8 cellular contexts compared by ENCODE assay signal in genomic region chr16:88941933-88942909, GRCh38. TPM values are rescaled to one million over a fixed set of nuclear protein-coding genes. Genes with fewer than 3 reads are reported as not detected.
A peak's percentile ranks its signal among the peaks of the same experiment; 100 is the strongest.
DNase-seq lines count a peak whose midpoint lies in the region; ATAC-seq, FAIRE-seq and TF ChIP-seq lines count a peak whose summit lies in the region.

No MANE protein-coding gene starts in this region.

- peak overlapping the region; percentile 39; the same call in 1 of the 2 replicates for H3K9ac ChIP-seq in GM12878 (ENCODE audit: control insufficient read depth, insufficient read depth, low read length)

- H2AFZ ChIP-seq in GM12878 (ENCODE audit: control insufficient read depth, low read depth, low read length): peak overlapping the region; percentile 23; the same call in 1 of the 2 replicates

- TF ChIP-seq EP300 in GM12878 (IDR thresholded peaks at IDR 0.05; ENCODE audit: borderline replicate concordance in 1 of 2, control insufficient read depth in 1 of 2, low read depth in 2 of 2, low read length in 2 of 2): no peak

- H3K36me3 ChIP-seq in GM12878 (ENCODE audit: control insufficient read depth in 2 of 2, insufficient read depth in 2 of 2, low read length in 1 of 2): peaks cover 0 to under 1% of the 10 kb centered on the region in 2 experiments; a peak in 1 of 4 replicates

- H3K27ac Mint-ChIP-seq in T-helper 2 cell treated with Interferon-gamma antibody and Interleukin-4, amounts not matched to agents 5 μg/mL and 100 μg/mL, for 36 hours: no peak overlapping the region

- peak; percentile 82 for TF ChIP-seq CTCF in GM12875 (IDR thresholded peaks at IDR 0.05; ENCODE audit: borderline replicate concordance, insufficient read depth, low read depth, low read length)
- TF ChIP-seq CTCF in GM12878 (IDR thresholded peaks at IDR 0.05 in 2 of 3, conservative IDR thresholded peaks at IDR 0.05 in 1 of 3; ENCODE audit: control insufficient read depth in 2 of 3, extremely low read depth in 1 of 3, insufficient read depth in 1 of 3, low read depth in 3 of 3, low read length in 3 of 3): peak; percentile 66 to 76 (median 66); a peak in 5 of 6 replicates

- no TSS peak for BruUV-seq in GM12878 (replicated peaks; lab: Mats Ljungman, UMichigan)

- peak; percentile 88 for TF ChIP-seq RAD21 in GM12878 (IDR thresholded peaks at IDR 0.05; ENCODE audit: insufficient read depth, low read depth, low read length)

- RAD21 ChIA-PET in GM12878 (lab: Charles Lee; ENCODE audit: unreplicated experiment): interaction anchor here (0.6 to 2.6 kb wide), 6 partner anchors 23 to 276 kb away, joined by 3 to 8 read pairs (median 4); partner anchors contain the start of gene ZNF778

- 35% methylated on average over 31 of the region's 51 CpGs for WGBS in GM12878 (ENCODE audit: insufficient coverage, insufficient replicate concordance, low lambda C conversion rate, missing lambda C conversion rate)

- CTCF ChIA-PET in GM12878 (lab: Yijun Ruan, JAX): interaction anchor here (0.7 to 2.7 kb wide), 6 partner anchors 41 to 274 kb away, joined by 3 to 8 read pairs (median 6); no protein-coding TSS in a partner anchor

- no peaks in the 10 kb centered on the region for H4K20me1 ChIP-seq in GM12878 (ENCODE audit: control insufficient read depth, insufficient read depth)

- peak overlapping the region; percentile 49 for H3K4me3 Mint-ChIP-seq in T-helper 2 cell treated with Interferon-gamma antibody and Interleukin-4, amounts not matched to agents 5 μg/mL and 100 μg/mL, for 36 hours

- H3K9me3 Mint-ChIP-seq in T-helper 2 cell treated with Interferon-gamma antibody and Interleukin-4, amounts not matched to agents 5 μg/mL and 100 μg/mL, for 36 hours: no peaks in the 10 kb centered on the region

- peak overlapping the region; percentile 82 for H3K4me2 ChIP-seq in GM12878 (ENCODE audit: control insufficient read depth, insufficient read depth)

- SMC1A ChIA-PET in GM12878 (lab: Charles Lee; ENCODE audit: uncharacterized antibody, unreplicated experiment): interaction anchor here (0.8 to 0.9 kb wide), 2 partner anchors 85 to 173 kb away, joined by 3 to 4 read pairs; partner anchors contain the start of genes GALNS and TRAPPC2L

- POLR2A ChIA-PET in GM12878 (lab: Charles Lee): interaction anchor here (1.0 to 1.7 kb wide), 3 partner anchors 29 to 41 kb away, joined by 3 to 5 read pairs (median 4); no protein-coding TSS in a partner anchor

- H3K4me3 ChIP-seq in GM12875 (ENCODE audit: low read depth, low read length): peak overlapping the region; percentile 32
- H3K4me3 ChIP-seq in GM12878: peak overlapping the region; percentile 64

- intact Hi-C loops in GM12878 (cut with micrococcal nuclease; ENCODE audit: unreplicated experiment): loop anchor here (1.0 kb wide), 1 partner anchor 225 kb away; no protein-coding TSS in a partner anchor
- intact Hi-C loops in left colon (cut with DNase I, micrococcal nuclease): loop anchor here in 1 of 2 donors (10.0 kb wide), 1 partner anchor 273 kb away; the partner anchor contains the start of gene ZNF778

- in situ Hi-C loops in GM12878 (cut with MboI): no loop called here

- no peaks in the 10 kb centered on the region for H3K9me3 ChIP-seq in GM12878 (replicated peaks; ENCODE audit: control insufficient read depth, insufficient read depth, low read length)

- H3K27me3 ChIP-seq in GM12878 (replicated peaks in 1 of 2; ENCODE audit: control insufficient read depth in 2 of 2, insufficient read depth in 2 of 2, low read length in 1 of 2): peaks cover 0 to 1% of the 10 kb centered on the region in 2 experiments; a peak in 1 of 4 replicates

- ATAC-seq in HG02938 (IDR thresholded peaks at IDR 0.05; ENCODE audit: unreplicated experiment) (peak; percentile 28), GM12878 (peak; percentile 76), left colon (peak; percentile 59), HG03039 (IDR thresholded peaks at IDR 0.05; ENCODE audit: unreplicated experiment) (no peak)

- no peak overlapping the region; the same call in 1 of the 2 replicates for H3K27ac ChIP-seq in GM12878 (ENCODE audit: control insufficient read depth, insufficient read depth)

- FAIRE-seq in GM12878 (lab: Jason Lieb, UNC): no peak

- peaks cover 15% of the 10 kb centered on the region for H3K79me2 ChIP-seq in GM12878 (ENCODE audit: control insufficient read depth, insufficient read depth, low read length)

- TF ChIP-seq POLR2A in GM12878 (IDR thresholded peaks at IDR 0.05; ENCODE audit: low read depth, low read length): no peak

- H3K4me1 Mint-ChIP-seq in T-helper 2 cell treated with Interferon-gamma antibody and Interleukin-4, amounts not matched to agents 5 μg/mL and 100 μg/mL, for 36 hours (ENCODE audit: low read depth): no peaks in the 10 kb centered on the region

- peaks cover 27% of the 10 kb centered on the region for H3K4me1 ChIP-seq in GM12878 (ENCODE audit: control insufficient read depth, insufficient read depth, low read length)

- DNase-seq in T-helper 2 cell treated with Interferon-gamma antibody and Interleukin-4, amounts not matched to agents 5 μg/mL and 100 μg/mL, for 36 hours (ENCODE audit: low spot score): peak; percentile 35
- DNase-seq in GM12878 (ENCODE audit: low read depth, low spot score): no peak
- peak in 1 of 2 donors; percentile 72 for DNase-seq in left colon
- peak; percentile 48 for DNase-seq in stimulated activated CD8-positive, alpha-beta memory T cell treated with anti-CD3 and anti-CD28 coated beads, Interleukin-15, amount 100 ng/mL, for 24 hours (ENCODE audit: low read depth)
- DNase-seq in dedifferentiated amniotic fluid mesenchymal stem cell (ENCODE audit: extremely low spot score): no peak

- peaks cover 37% of the 10 kb centered on the region for H3K27me3 Mint-ChIP-seq in T-helper 2 cell treated with Interferon-gamma antibody and Interleukin-4, amounts not matched to agents 5 μg/mL and 100 μg/mL, for 36 hours (ENCODE audit: low read depth)

- H3K36me3 Mint-ChIP-seq in T-helper 2 cell treated with Interferon-gamma antibody and Interleukin-4, amounts not matched to agents 5 μg/mL and 100 μg/mL, for 36 hours (ENCODE audit: low read depth): no peaks in the 10 kb centered on the region

TF ChIP-seq in GM12878, 131 proteins besides CTCF, POLR2A, EP300 and RAD21 (continues in another document):
- no peak for TF ChIP-seq CHD1 (IDR thresholded peaks at IDR 0.05; ENCODE audit: low read depth, low read length)
- TF ChIP-seq NR2F1 (conservative IDR thresholded peaks at IDR 0.05): peak; percentile 58
- TF ChIP-seq SMARCA5 (IDR thresholded peaks at IDR 0.05): peak; percentile 86; the same call in 1 of the 2 replicates
- TF ChIP-seq DPF2 (IDR thresholded peaks at IDR 0.05): 0 out of 2 replicates have a peak, but pooled peaks have one; percentile 19
- 0 out of 2 replicates have a peak, but pooled peaks have one; percentile 21 for TF ChIP-seq ZNF687 (IDR thresholded peaks at IDR 0.05)
- TF ChIP-seq CBX5 (IDR thresholded peaks at IDR 0.05; ENCODE audit: low read depth): no peak
- 0 out of 2 replicates have a peak, but pooled peaks have one; percentile 21 for TF ChIP-seq GATAD2B (conservative IDR thresholded peaks at IDR 0.05; ENCODE audit: low read depth)
- peak; percentile 43 to 52; a peak in 3 of 4 replicates for TF ChIP-seq BHLHE40 (IDR thresholded peaks at IDR 0.05; ENCODE audit: borderline replicate concordance in 1 of 2, low read depth in 2 of 2, low read length in 1 of 2)
- peak; percentile 45 for TF ChIP-seq BACH1 (IDR thresholded peaks at IDR 0.05; ENCODE audit: borderline replicate concordance)

RNA-seq across cellular contexts. Expression of gene CBFA2T3, which starts 34.8 kb away (rescaled TPM):
- total RNA-seq in GM12878 (2013; cell fraction: nucleolus; rRNA removed): 44.9 and 56.6 TPM in 2 replicates
- total RNA-seq in GM12878 (2014; rRNA removed) (2.3 and 2.8 TPM in 2 replicates), GM12878 (2014; rRNA removed; fragmentation: Illumina TruSeq; extraction: Trizol) (1.3 and 1.5 TPM in 2 replicates), GM12878 (2021) (35.4 and 42.6 TPM in 2 replicates), left colon (10 to 100 TPM; 10.5 to 15.7 TPM)
- polyA plus RNA-seq in GM12878 (2011; ENCODE audit: low read depth): 4.5 TPM
- polyA plus RNA-seq in GM12878 (2011; rRNA removed) (0.75 and 1.6 TPM in 2 replicates), GM12878 (2014; fragmentation: Illumina TruSeq; extraction: Trizol) (5.6 and 6.6 TPM in 2 replicates), GM12878 (2014; fragmentation: Nextera tagmentation; extraction: Ambion mirVana) (1 to 10 TPM in 1 of 2 experiments, under 1 TPM in 1; 0.69 to 1.5 TPM), GM12878 (2014; rRNA removed) (10.2 and 15.6 TPM in 2 replicates), GM12878 (2016; fragmentation: Nextera tagmentation; extraction: Ambion mirVana) (10 to 100 TPM; 14.2 to 14.9 TPM)
- 1.8 and 2.5 TPM in 2 replicates for polyA plus RNA-seq in GM12878 (2011; cell fraction: cytosol; rRNA removed)
- 18.7 and 22.6 TPM in 2 replicates for polyA plus RNA-seq in GM12878 (2011; cell fraction: nucleus; rRNA removed)
- 12.9 and 17.4 TPM in 2 replicates for polyA plus RNA-seq in GM12878 (2012)
- 1.7 and 7.0 TPM in 2 replicates for polyA minus RNA-seq in GM12878 (2011; rRNA and poly(A)+ RNA removed)
- polyA minus RNA-seq in GM12878 (2011; cell fraction: cytosol; rRNA and poly(A)+ RNA removed): 4.5 and 5.3 TPM in 2 replicates
- 4.8 and 7.7 TPM in 2 replicates for polyA minus RNA-seq in GM12878 (2011; cell fraction: nucleus; rRNA and poly(A)+ RNA removed)

Comparison
In these comparisons a context has a peak if more than half of its experiments do, and no peak if none do; other contexts are left out.
1. DNase-seq: peak in T-helper 2 cell treated with Interferon-gamma antibody and Interleukin-4, amounts not matched to agents 5 μg/mL and 100 μg/mL, for 36 hours (single experiment) and stimulated activated CD8-positive, alpha-beta memory T cell treated with anti-CD3 and anti-CD28 coated beads, Interleukin-15, amount 100 ng/mL, for 24 hours (single experiment); none in GM12878 (single experiment) and dedifferentiated amniotic fluid mesenchymal stem cell (single experiment).